ENCODE assay signal across 14 cellular contexts in genomic region chr1:160211010-160211790, GRCh38. TPM values are rescaled to one million over a fixed set of nuclear protein-coding genes. Genes with fewer than 3 reads are reported as not detected.
DNase-seq lines count a peak whose midpoint lies in the region; ATAC-seq and TF ChIP-seq lines count a peak whose summit lies in the region.
"Had no signal": no experiment of that assay in that cellular context is flagged by ENCODE, and none has a peak within 500 bp of the region (broad histone marks: within the 10 kb centered on the region; RNA-seq: fewer than 3 reads in every experiment).

No MANE protein-coding gene starts in this region.

- DNase-seq in D341Med (ENCODE audit: low spot score): peak; percentile 25
- DNase-seq in effector memory CD8-positive, alpha-beta T cell: no peak
- DNase-seq in neuronal stem cell (ENCODE audit: low spot score): peak; percentile 58
- no peak for DNase-seq in mucosa of descending colon
- DNase-seq: COR-L47, NCI-H226 had no signal

- H2BK15ac ChIP-seq in neuronal stem cell (ENCODE audit: low read length): no peak overlapping the region

- TF ChIP-seq CTCF in mucosa of descending colon (IDR thresholded peaks at IDR 0.05): no peak

- no peak overlapping the region for H2AFZ ChIP-seq in neuronal stem cell (ENCODE audit: low read length)

- ATAC-seq in effector memory CD8-positive, alpha-beta T cell (replicated peaks): no peak
- ATAC-seq in mucosa of descending colon: no peak
- no peak for ATAC-seq in HG02798 (IDR thresholded peaks at IDR 0.05; ENCODE audit: poor library complexity, unreplicated experiment)
- ATAC-seq in HG03045 (IDR thresholded peaks at IDR 0.05; ENCODE audit: unreplicated experiment): no peak
- ATAC-seq in GM21447 (IDR thresholded peaks at IDR 0.05; ENCODE audit: unreplicated experiment): no peak
- ATAC-seq: activated CD4-positive, CD25-positive, alpha-beta regulatory T cell treated with anti-CD3 and anti-CD28 coated beads, Interleukin-2, amount 50 U/mL, for 24 hours had no signal

- peaks cover 2% of the 10 kb centered on the region for H3K79me1 ChIP-seq in neuronal stem cell (ENCODE audit: low read depth, low read length)

- no peak overlapping the region for H3K23ac ChIP-seq in neuronal stem cell (ENCODE audit: low read depth, low read length, poor library complexity)

- no peak overlapping the region for H3K4me2 ChIP-seq in neuronal stem cell (ENCODE audit: insufficient read depth, low read length, poor library complexity, severe bottlenecking)

- H3K27ac ChIP-seq in neuronal stem cell (replicated peaks; ENCODE audit: low read length): peak overlapping the region; percentile 1

- H3K36me3 Mint-ChIP-seq in IgD-negative memory B cell: peaks cover 9% of the 10 kb centered on the region
- peaks cover 18% of the 10 kb centered on the region for H3K36me3 Mint-ChIP-seq in effector memory CD8-positive, alpha-beta T cell (ENCODE audit: insufficient read depth)

- H4K8ac ChIP-seq in neuronal stem cell (ENCODE audit: low read depth, low read length): no peak overlapping the region

- no peaks in the 10 kb centered on the region for H3K27me3 ChIP-seq in neuronal stem cell (ENCODE audit: control insufficient read depth in 3 of 3, insufficient read depth in 3 of 3, low read depth in 1 of 3, low read length in 3 of 3)

- no peak overlapping the region for H2BK12ac ChIP-seq in neuronal stem cell (ENCODE audit: low read length)

- H3K4me1 ChIP-seq in neuronal stem cell (ENCODE audit: control insufficient read depth in 2 of 2, insufficient read depth in 1 of 2, low read depth in 1 of 2, low read length in 2 of 2) (peaks cover 53 to 54% of the 10 kb centered on the region in 2 donors), mucosa of descending colon (ENCODE audit: low read depth) (peaks cover 13% of the 10 kb centered on the region)

- H3K36me3 ChIP-seq in neuronal stem cell (replicated peaks in 1 of 2; ENCODE audit: control insufficient read depth in 2 of 2, insufficient read depth in 2 of 2, low read length in 2 of 2) (peaks cover 60 to 90% of the 10 kb centered on the region in 2 donors), mucosa of descending colon (ENCODE audit: low read depth) (no peaks in the 10 kb centered on the region)

- intact Hi-C loops in mucosa of descending colon (cut with DNase I, micrococcal nuclease): no loop called here

- H3K4me3 Mint-ChIP-seq in IgD-negative memory B cell: no peak overlapping the region
- H3K4me3 Mint-ChIP-seq in effector memory CD8-positive, alpha-beta T cell: no peak overlapping the region
- H3K4me3 Mint-ChIP-seq: activated naive CD4-positive, alpha-beta T cell treated with anti-CD3 and anti-CD28 coated beads, Interleukin-2, amount 50 U/mL, for 24 hours had no signal

- no peak overlapping the region for H3K14ac ChIP-seq in neuronal stem cell (ENCODE audit: low read length)

- no peak overlapping the region for H3K4ac ChIP-seq in neuronal stem cell (ENCODE audit: low read length)

- H2AK5ac ChIP-seq in neuronal stem cell (ENCODE audit: low read depth, low read length): no peak overlapping the region

- H3K4me3 ChIP-seq in neuronal stem cell (ENCODE audit: low read length in 2 of 2) (no peak overlapping the region), mucosa of descending colon (no peak overlapping the region)

- H3K4me1 Mint-ChIP-seq in IgD-negative memory B cell: peaks cover 14 to 31% (median 26%) of the 10 kb centered on the region in 3 donors
- H3K4me1 Mint-ChIP-seq in effector memory CD8-positive, alpha-beta T cell (ENCODE audit: low read depth in 2 of 2): peaks cover 16 to 20% of the 10 kb centered on the region in 2 donors

- no peak overlapping the region for H3K9ac ChIP-seq in neuronal stem cell (ENCODE audit: low read depth, low read length, poor library complexity)

- H3K27ac Mint-ChIP-seq in IgD-negative memory B cell: peak overlapping the region; percentile 12 to 92 (median 59)
- H3K27ac Mint-ChIP-seq in effector memory CD8-positive, alpha-beta T cell: peak overlapping the region; percentile 29 to 78

- no peaks in the 10 kb centered on the region for H3K9me3 ChIP-seq in neuronal stem cell (replicated peaks in 1 of 2; ENCODE audit: control insufficient read depth in 2 of 2, insufficient read depth in 1 of 2, low read depth in 1 of 2, low read length in 2 of 2)
- H3K9me3 ChIP-seq in mucosa of descending colon: no peaks in the 10 kb centered on the region

- no peaks in the 10 kb centered on the region for H3K9me3 Mint-ChIP-seq in IgD-negative memory B cell
- no peaks in the 10 kb centered on the region for H3K9me3 Mint-ChIP-seq in effector memory CD8-positive, alpha-beta T cell
- H3K9me3 Mint-ChIP-seq: activated naive CD4-positive, alpha-beta T cell treated with anti-CD3 and anti-CD28 coated beads, Interleukin-2, amount 50 U/mL, for 24 hours had no signal

- H4K91ac ChIP-seq in neuronal stem cell (ENCODE audit: low read depth, low read length, poor library complexity): no peak overlapping the region

- no peak overlapping the region for H3K18ac ChIP-seq in neuronal stem cell (ENCODE audit: low read length)

- no CpG with 5 or more reads among the region's 10 CpGs for WGBS in neuronal stem cell (ENCODE audit: extremely low coverage in 2 of 2, insufficient read length in 2 of 2, insufficient replicate concordance in 1 of 2), 2 donors

- H2BK5ac ChIP-seq in neuronal stem cell (ENCODE audit: low read length): no peak overlapping the region

- no peaks in the 10 kb centered on the region for H3K27me3 Mint-ChIP-seq in IgD-negative memory B cell
- no peaks in the 10 kb centered on the region for H3K27me3 Mint-ChIP-seq in effector memory CD8-positive, alpha-beta T cell
- H3K27me3 Mint-ChIP-seq: activated naive CD4-positive, alpha-beta T cell treated with anti-CD3 and anti-CD28 coated beads, Interleukin-2, amount 50 U/mL, for 24 hours had no signal

- no peak overlapping the region for H2BK120ac ChIP-seq in neuronal stem cell (ENCODE audit: low read depth, low read length)

RNA-seq across cellular contexts. Expression of gene PEA15, which starts 6.0 kb away (rescaled TPM):
- polyA plus RNA-seq in IgD-negative memory B cell: 19.4 TPM
- 162 TPM for polyA plus RNA-seq in neuronal stem cell (2013, experiment 1 of 2)
- polyA plus RNA-seq in neuronal stem cell (2013, experiment 2 of 2): 156 TPM
- total RNA-seq in mucosa of descending colon: 100 to 1,000 TPM in 1 of 3 donors, 10 to 100 TPM in 2; 31.6 to 125 (median 36.6) TPM

RNA-seq across cellular contexts. Expression of gene CASQ1, which starts 20.8 kb away (rescaled TPM):
- not detected for polyA plus RNA-seq in IgD-negative memory B cell
- 0.47 TPM for polyA plus RNA-seq in neuronal stem cell (2013, experiment 1 of 2)
- polyA plus RNA-seq in neuronal stem cell (2013, experiment 2 of 2): 0.58 TPM
- under 1 TPM in 2 of 3 donors, not detected in 1; 0.34 to 0.82 TPM for total RNA-seq in mucosa of descending colon
- total RNA-seq: epithelial cell of proximal tubule, renal cortical epithelial cell had no signal

RNA-seq across cellular contexts. Expression of gene DCAF8, which starts 51.1 kb away (rescaled TPM):
- polyA plus RNA-seq in IgD-negative memory B cell: 57.8 TPM
- polyA plus RNA-seq in neuronal stem cell (2013, experiment 1 of 2): 73.6 TPM
- polyA plus RNA-seq in neuronal stem cell (2013, experiment 2 of 2): 72.1 TPM
- total RNA-seq in mucosa of descending colon: 100 to 1,000 TPM in 2 of 3 donors, 10 to 100 TPM in 1; 96.7 to 146 (median 123) TPM

RNA-seq across cellular contexts. Expression of gene ATP1A4, which starts 59.8 kb away (rescaled TPM):
- not detected for polyA plus RNA-seq in IgD-negative memory B cell
- polyA plus RNA-seq in neuronal stem cell (2013, experiment 1 of 2): 0.77 TPM
- polyA plus RNA-seq in neuronal stem cell (2013, experiment 2 of 2): 0.72 TPM
- total RNA-seq in mucosa of descending colon: under 1 TPM in 1 of 3 donors, not detected in 2; 0.16 TPM
- total RNA-seq: epithelial cell of proximal tubule, renal cortical epithelial cell had no signal

Comparison
In these comparisons a context has a peak if more than half of its experiments do, and no peak if none do; other contexts are left out.
1. DNase-seq: peak in D341Med (single experiment) and neuronal stem cell (single experiment); none in effector memory CD8-positive, alpha-beta T cell (0 of 3) and mucosa of descending colon (0 of 3).